In genomic region chr14:96582641-96582980, GRCh38 we compare ENCODE assay signal across 19 cellular contexts.
"Had no signal": no experiment of that assay in that cellular context is flagged by ENCODE, and none has a peak within 500 bp of the region (broad histone marks: within the 10 kb centered on the region; RNA-seq: fewer than 3 reads in every experiment).

No MANE protein-coding gene starts in this region.

- H3K27ac ChIP-seq: colonic mucosa had no signal

- ATAC-seq: activated naive CD8-positive, alpha-beta T cell treated with anti-CD3 and anti-CD28 coated beads, Interleukin-2, amount 50 U/mL, for 24 hours had no signal

- DNase-seq: activated CD4-positive, alpha-beta T cell treated with anti-CD3 and anti-CD28 coated beads for 48 hours; activated CD4-positive, CD25-positive, alpha-beta regulatory T cell; activated effector memory CD4-positive, alpha-beta T cell treated with Interleukin-2 at 50 U/mL for 16 hours; activated naive CD4-positive, alpha-beta T cell treated with anti-CD3 and anti-CD28 coated beads, Interleukin-2, amount 10 ng/mL, durations not matched to agents 7 days and 5 days; activated naive CD8-positive, alpha-beta T cell treated with anti-CD3 and anti-CD28 coated beads, Interleukin-2, amount 50 U/mL, for 24 hours; activated T-cell treated with anti-CD3 and anti-CD28 coated beads, Interleukin-2, amount 50 U/mL, for 24 hours; anterior cingulate cortex; erythroblast; foreskin melanocyte; glutamatergic neuron; hypothalamus; nucleus accumbens; stimulated activated CD4-positive, alpha-beta T cell treated with anti-CD3 and anti-CD28 coated beads, Interleukin-12 subunit alpha, Interleukin-12 subunit beta, amount 100 ng/mL, for 4 hours; stimulated activated CD4-positive, alpha-beta T cell treated with anti-CD3 and anti-CD28 coated beads, Interleukin-1b, Interleukin-23, amount 100 ng/mL, for 48 hours; stimulated activated CD8-positive, alpha-beta memory T cell treated with anti-CD3 and anti-CD28 coated beads, Interleukin-4, amount 100 ng/mL, for 48 hours; stimulated activated naive CD4-positive, alpha-beta T cell; T1000 had no signal

- H3K36me3 ChIP-seq: colonic mucosa had no signal

- H3K4me1 ChIP-seq: colonic mucosa had no signal

- H3K27me3 ChIP-seq: colonic mucosa had no signal

- H3K9me3 ChIP-seq: colonic mucosa had no signal

- H3K4me3 ChIP-seq: colonic mucosa, lung had no signal
